In genomic region chr16:86479419-86479818, GRCh38 we compare ENCODE assay signal across 22 cellular contexts. TPM values are rescaled to one million over a fixed set of nuclear protein-coding genes. Genes with fewer than 3 reads are reported as not detected.
DNase-seq lines count a peak whose midpoint lies in the region; ATAC-seq, FAIRE-seq and TF ChIP-seq lines count a peak whose summit lies in the region.
"Had no signal": no experiment of that assay in that cellular context is flagged by ENCODE, and none has a peak within 500 bp of the region (broad histone marks: within the 10 kb centered on the region; RNA-seq: fewer than 3 reads in every experiment).

No MANE protein-coding gene starts in this region.

- TF ChIP-seq CTCF in gastroesophageal sphincter (IDR thresholded peaks at IDR 0.05) (no peak), SK-N-SH (IDR thresholded peaks at IDR 0.05) (no peak), BE2C (IDR thresholded peaks at IDR 0.05; ENCODE audit: low read depth, low read length) (no peak), psoas muscle (IDR thresholded peaks at IDR 0.05) (no peak)

- H3F3A ChIP-seq in SK-N-SH (replicated peaks; ENCODE audit: insufficient read depth), result no peaks in the 10 kb centered on the region

- TF ChIP-seq RAD21 in SK-N-SH (IDR thresholded peaks at IDR 0.05; ENCODE audit: low read length), result no peak

- peak overlapping the region in 3 of 4 donors; percentile 59 to 68 (median 63) for H3K27ac ChIP-seq in gastroesophageal sphincter
- H3K27ac ChIP-seq in small intestine (ENCODE audit: low read depth in 1 of 2, low read length in 1 of 2), result peak overlapping the region in 1 of 2 donors; percentile 72
- no peak overlapping the region for H3K27ac ChIP-seq in SK-N-SH (ENCODE audit: low read depth in 2 of 2, low read length in 1 of 2)
- no peak overlapping the region for H3K27ac ChIP-seq in psoas muscle
- H3K27ac ChIP-seq: colonic mucosa, upper lobe of right lung had no signal

- DNase-seq in ELR (ENCODE audit: low read depth) (peak; percentile 52), SW480 (ENCODE audit: low spot score) (peak; percentile 57), small intestine (peak; percentile 12), SK-N-SH (no peak), BE2C (no peak), psoas muscle (no peak)
- DNase-seq: activated CD4-positive, alpha-beta T cell treated with anti-CD3 and anti-CD28 coated beads for 1 hour; activated CD8-positive, alpha-beta T cell treated with anti-CD3 and anti-CD28 coated beads, Interleukin-2, amount 10 ng/mL, durations not matched to agents 7 days and 5 days; CD8-positive, alpha-beta memory T cell; colonic mucosa; hippocampal formation; NCI-H2107; NCI-H446 treated with DMSO at 0.1 percent for 48 hours; SHP77; stimulated activated CD4-positive, alpha-beta T cell treated with anti-CD3 and anti-CD28 coated beads, Interleukin-12 subunit alpha, Interleukin-12 subunit beta, amount 100 ng/mL, for 4 hours; T-cell; upper lobe of right lung had no signal

- 64 to 86% methylated on average over 1 to 6 of the region's 9 CpGs for WGBS in gastroesophageal sphincter (ENCODE audit: low coverage in 1 of 2), 2 donors
- 19 to 45% (median 26%) methylated on average over 9 of the region's 9 CpGs for WGBS in small intestine, 3 donors
- WGBS in SK-N-SH (ENCODE audit: low lambda C conversion rate), result 13% methylated on average over 6 of the region's 9 CpGs
- 23 to 42% (median 29%) methylated on average over 9 of the region's 9 CpGs for WGBS in psoas muscle, 3 donors

- H3K4me1 ChIP-seq in gastroesophageal sphincter, result peaks cover 3 to 45% (median 5%) of the 10 kb centered on the region in 3 donors
- H3K4me1 ChIP-seq in small intestine (ENCODE audit: control insufficient read depth in 2 of 2, insufficient read depth in 1 of 2, low read depth in 1 of 2, low read length in 1 of 2), result no peaks in the 10 kb centered on the region
- H3K4me1 ChIP-seq in SK-N-SH (ENCODE audit: control insufficient read depth in 1 of 2, insufficient read depth in 2 of 2, low read depth in 1 of 2, low read length in 1 of 2), result no peaks in the 10 kb centered on the region; a peak in 1 of 4 replicates
- peaks cover 7% of the 10 kb centered on the region for H3K4me1 ChIP-seq in BE2C
- H3K4me1 ChIP-seq in psoas muscle, result no peaks in the 10 kb centered on the region
- H3K4me1 ChIP-seq: colonic mucosa had no signal

- H3K79me2 ChIP-seq in SK-N-SH (ENCODE audit: insufficient read depth), result no peaks in the 10 kb centered on the region

- H3K4me3 ChIP-seq in gastroesophageal sphincter, result no peak overlapping the region
- no peak overlapping the region for H3K4me3 ChIP-seq in small intestine (ENCODE audit: low read depth in 1 of 2, low read length in 2 of 2)
- H3K4me3 ChIP-seq in SK-N-SH (ENCODE audit: low read depth in 2 of 2, low read length in 1 of 2), result no peak overlapping the region
- H3K4me3 ChIP-seq in BE2C (ENCODE audit: low read depth, low read length), result no peak overlapping the region
- no peak overlapping the region for H3K4me3 ChIP-seq in psoas muscle
- H3K4me3 ChIP-seq: colonic mucosa, upper lobe of right lung had no signal

- H3K9ac ChIP-seq in SK-N-SH, result no peak overlapping the region

- H3K4me2 ChIP-seq in SK-N-SH, result no peak overlapping the region

- no peak for FAIRE-seq in small intestine (lab: Jason Lieb, UNC)
- FAIRE-seq: bronchial epithelial cell, GM12891 had no signal

- H3K36me3 ChIP-seq in gastroesophageal sphincter, result peaks cover 0 to 23% of the 10 kb centered on the region in 2 donors
- H3K36me3 ChIP-seq in small intestine (ENCODE audit: control insufficient read depth in 2 of 2, insufficient read depth in 2 of 2, low read length in 2 of 2), result no peaks in the 10 kb centered on the region
- no peaks in the 10 kb centered on the region for H3K36me3 ChIP-seq in SK-N-SH (replicated peaks in 1 of 2; ENCODE audit: control insufficient read depth in 1 of 2, insufficient read depth in 2 of 2, low read length in 1 of 2)
- no peaks in the 10 kb centered on the region for H3K36me3 ChIP-seq in BE2C
- no peaks in the 10 kb centered on the region for H3K36me3 ChIP-seq in psoas muscle (ENCODE audit: insufficient read depth in 1 of 2, low read depth in 1 of 2)
- H3K36me3 ChIP-seq: colonic mucosa, upper lobe of right lung had no signal

- TF ChIP-seq POLR2A in gastroesophageal sphincter (IDR thresholded peaks at IDR 0.05), result no peak

- no peaks in the 10 kb centered on the region for H4K20me1 ChIP-seq in SK-N-SH (ENCODE audit: insufficient read depth)

- CTCF ChIA-PET in SK-N-SH (lab: Yijun Ruan, JAX), result interaction anchor here (1.1 to 2.4 kb wide), 2 partner anchors 38 to 41 kb away, joined by 3 to 11 read pairs; no protein-coding TSS in a partner anchor

- peaks cover 0 to 10% (median 0%) of the 10 kb centered on the region in 3 donors for H3K9me3 ChIP-seq in gastroesophageal sphincter
- H3K9me3 ChIP-seq in small intestine (ENCODE audit: control insufficient read depth, low read depth), result no peaks in the 10 kb centered on the region
- H3K9me3 ChIP-seq in SK-N-SH, result no peaks in the 10 kb centered on the region
- H3K9me3 ChIP-seq in BE2C, result peaks cover 2% of the 10 kb centered on the region; the same call in 1 of the 2 replicates
- H3K9me3 ChIP-seq in psoas muscle, result peaks cover 5% of the 10 kb centered on the region
- H3K9me3 ChIP-seq: colonic mucosa had no signal

- no peak overlapping the region for H2AFZ ChIP-seq in SK-N-SH (ENCODE audit: low read depth)

- POLR2A ChIA-PET in SK-N-SH (lab: Yijun Ruan, JAX), result no interaction called here

- TF ChIP-seq EP300 in gastroesophageal sphincter (IDR thresholded peaks at IDR 0.05), result no peak
- TF ChIP-seq EP300 in SK-N-SH (IDR thresholded peaks at IDR 0.05; ENCODE audit: borderline replicate concordance in 1 of 2, low read depth in 1 of 2, low read length in 1 of 2), result no peak

- no peaks in the 10 kb centered on the region for H3K9me2 ChIP-seq in SK-N-SH

- no peak for ATAC-seq in gastroesophageal sphincter
- no peak for ATAC-seq in psoas muscle
- ATAC-seq: activated CD8-positive, alpha-beta T cell treated with anti-CD3 and anti-CD28 coated beads, Interleukin-2, amount 10 ng/mL, durations not matched to agents 7 days and 5 days; T-cell; upper lobe of right lung had no signal

- no peaks in the 10 kb centered on the region for H3K27me3 ChIP-seq in gastroesophageal sphincter
- peaks cover 0 to 8% of the 10 kb centered on the region in 2 donors for H3K27me3 ChIP-seq in small intestine (ENCODE audit: control insufficient read depth in 2 of 2, insufficient read depth in 2 of 2, low read length in 2 of 2)
- H3K27me3 ChIP-seq in SK-N-SH (ENCODE audit: insufficient read depth), result peaks cover 62% of the 10 kb centered on the region
- H3K27me3 ChIP-seq in BE2C, result no peaks in the 10 kb centered on the region
- H3K27me3 ChIP-seq in psoas muscle (ENCODE audit: insufficient read depth in 3 of 3, low read length in 2 of 3), result peaks cover 8 to 89% (median 23%) of the 10 kb centered on the region in 3 donors
- H3K27me3 ChIP-seq: colonic mucosa, upper lobe of right lung had no signal

- intact Hi-C loops in psoas muscle (cut with DNase I), result no loop called here

TF ChIP-seq in SK-N-SH, 30 proteins besides CTCF, POLR2A, EP300 and RAD21 (continues in another document):
- TF ChIP-seq NFIC (IDR thresholded peaks at IDR 0.05; ENCODE audit: borderline replicate concordance) (no peak), FOXM1 (IDR thresholded peaks at IDR 0.05; ENCODE audit: low read depth) (no peak), REST (IDR thresholded peaks at IDR 0.05; ENCODE audit: low read depth, low read length) (no peak), RCOR1 (IDR thresholded peaks at IDR 0.05; ENCODE audit: low read length) (no peak), RXRA (IDR thresholded peaks at IDR 0.05; ENCODE audit: borderline replicate concordance, low read depth) (no peak), SIN3A (IDR thresholded peaks at IDR 0.05; ENCODE audit: borderline replicate concordance, low read depth, low read length) (no peak), GABPA (IDR thresholded peaks at IDR 0.05; ENCODE audit: low read depth) (no peak)
- TF ChIP-seq, protein P1, sequence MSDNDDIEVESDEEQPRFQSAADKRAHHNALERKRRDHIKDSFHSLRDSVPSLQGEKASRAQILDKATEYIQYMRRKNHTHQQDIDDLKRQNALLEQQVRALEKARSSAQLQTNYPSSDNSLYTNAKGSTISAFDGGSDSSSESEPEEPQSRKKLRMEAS (IDR thresholded peaks at IDR 0.05; ENCODE audit: low read depth), result no peak

RNA-seq across cellular contexts. Expression of gene FOXF1, which starts 30.9 kb away (rescaled TPM):
- total RNA-seq in gastroesophageal sphincter (10 to 100 TPM; 39.7 to 81.1 (median 59.3) TPM), psoas muscle (under 1 TPM in 2 of 4 donors, not detected in 2; 0.06 to 0.12 TPM)
- polyA plus RNA-seq in small intestine (1 to 10 TPM in 2 of 3 donors, not detected in 1; 4.6 to 7.2 TPM), SK-N-SH (2012; rRNA removed) (0.02 TPM in 1 of 2 replicates, not detected in the other), psoas muscle (under 1 TPM; 0.01 to 0.03 (median 0.01) TPM)
- polyA plus RNA-seq in SK-N-SH (2012; cell fraction: cytosol; rRNA removed), result 0.01 TPM in 1 of 2 replicates, not detected in the other
- polyA plus RNA-seq in SK-N-SH (2012; cell fraction: nucleus; rRNA removed), result 0.02 and 0.04 TPM in 2 replicates
- polyA plus RNA-seq in BE2C (2012; ENCODE audit: insufficient read depth, insufficient read length, low read depth), result not detected
- total RNA-seq: activated CD8-positive, alpha-beta T cell treated with anti-CD3 and anti-CD28 coated beads, Interleukin-2, amount 10 ng/mL, durations not matched to agents 7 days and 5 days; CD8-positive, alpha-beta memory T cell; LHCN-M2; renal cortical epithelial cell had no signal
- polyA plus RNA-seq: CD8-positive, alpha-beta memory T cell had no signal

Comparison
In these comparisons a context has a peak if more than half of its experiments do, and no peak if none do; other contexts are left out.
1. DNase-seq: peak in ELR (single experiment), SW480 (single experiment) and small intestine (single experiment); none in SK-N-SH (single experiment), BE2C (single experiment) and psoas muscle (0 of 2).
2. H3K27ac ChIP-seq: peak in gastroesophageal sphincter (3 of 4); none in SK-N-SH (0 of 2) and psoas muscle (single experiment).